25 cellular contexts compared by ENCODE assay signal in the genomic region with DNA sequence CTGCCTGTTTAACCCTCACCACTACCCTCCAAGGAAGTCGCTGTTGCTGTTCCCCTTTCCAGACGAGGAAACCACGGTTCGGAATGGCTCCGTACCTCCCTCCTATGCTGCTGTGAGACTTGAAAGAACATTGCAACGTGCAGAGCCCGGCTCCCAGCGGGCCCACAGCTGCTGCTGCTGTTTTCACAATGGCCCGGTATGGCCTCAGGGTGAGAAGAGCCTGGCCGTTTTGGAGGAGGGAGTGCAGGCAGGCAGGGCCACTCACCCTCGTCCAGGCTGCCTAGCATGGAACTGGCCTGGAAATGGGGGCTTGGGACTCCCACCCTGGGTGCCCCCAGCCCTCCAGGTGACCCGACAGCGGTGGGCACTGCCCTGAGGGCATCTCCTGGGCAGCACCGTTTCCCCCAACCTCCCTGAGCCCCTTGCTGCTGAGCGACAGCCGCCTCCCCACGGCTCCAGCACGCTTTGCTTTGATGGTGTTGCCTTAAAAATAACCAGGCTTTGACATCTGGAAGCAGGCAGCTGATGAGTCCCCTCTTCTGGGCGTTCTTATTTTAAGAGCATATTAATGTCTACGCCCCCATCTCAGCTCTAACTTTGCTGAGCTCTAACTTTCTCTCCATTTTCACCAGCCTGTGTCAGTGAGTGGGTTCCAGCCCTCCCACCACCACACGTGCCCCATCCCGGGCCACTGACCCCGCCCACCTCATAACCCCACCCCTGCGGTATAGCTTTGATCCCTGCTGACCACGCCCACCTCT.
DNase-seq lines count a peak whose midpoint lies in the region; ATAC-seq, FAIRE-seq and TF ChIP-seq lines count a peak whose summit lies in the region.
"Had no signal": no experiment of that assay in that cellular context is flagged by ENCODE, and none has a peak within 500 bp of the region (broad histone marks: within the 10 kb centered on the region; RNA-seq: fewer than 3 reads in every experiment).

No MANE protein-coding gene starts in this region.

- peaks cover 18 to 32% (median 25%) of the 10 kb centered on the region in 3 donors for H3K27me3 Mint-ChIP-seq in CD14-positive monocyte (ENCODE audit: low read depth in 3 of 3)

- CTCF ChIA-PET in HEK293T (lab: Yijun Ruan, JAX) (interaction anchor here (0.9 kb wide), 1 partner anchor 71 kb away, joined by 3 read pairs; no protein-coding TSS in a partner anchor), H1 (lab: Charles Lee; ENCODE audit: partially characterized antibody) (interaction anchor here (0.6 to 3.2 kb wide), 7 partner anchors 15 to 89 kb away, joined by 3 to 15 read pairs (median 3); no protein-coding TSS in a partner anchor), HepG2 (lab: Yijun Ruan, JAX; ENCODE audit: low intra/inter-chr PET ratio, low total read pairs) (no interaction called here)

- no peak for TF ChIP-seq RAD21 in H1 (IDR thresholded peaks at IDR 0.05 in 1 of 2, conservative IDR thresholded peaks at IDR 0.05 in 1 of 2; ENCODE audit: low read depth in 2 of 2, low read length in 2 of 2)
- TF ChIP-seq RAD21 in HepG2 (CRISPR knock-in tag; IDR thresholded peaks at IDR 0.05), result no peak

- H3K9me3 Mint-ChIP-seq in CD14-positive monocyte, result peaks cover 0 to 12% (median 5%) of the 10 kb centered on the region in 7 donors
- H3K9me3 Mint-ChIP-seq: activated T-helper 1 cell treated with anti-CD3 and anti-CD28 coated beads, Interleukin-12 subunit alpha, Interleukin-12 subunit beta, Interleukin-2, Interleukin-4 antibody, amounts not matched to agents 30 ng/mL and 10 ng/mL and 1 ng/mL, durations not matched to agents 14 hours and 24 hours and 36 hours; CD4-positive, alpha-beta memory T cell; dendritic cell treated with granulocyte-macrophage colony-stimulating factor and Interleukin-4, amounts not matched to agents 40 ng/mL and 50 ng/mL, for 4 days; T-cell had no signal

- H3K4me2 ChIP-seq in H1 (ENCODE audit: insufficient read depth in 1 of 2, low read depth in 2 of 2, low read length in 2 of 2) (peak overlapping the region; percentile 7 to 52; a peak in 2 of 4 replicates), HepG2 (ENCODE audit: low read depth, low read length) (peak overlapping the region; percentile 58)

- BruUV-seq in HepG2 (replicated peaks; lab: Mats Ljungman, UMichigan), result TSS peak; percentile 97

- H3K79me2 ChIP-seq in H1 (ENCODE audit: control insufficient read depth in 1 of 2, insufficient read depth in 2 of 2, low read length in 2 of 2) (no peaks in the 10 kb centered on the region), HepG2 (ENCODE audit: insufficient read depth, low read length) (no peaks in the 10 kb centered on the region)

- H3K56ac ChIP-seq in H1 (replicated peaks; ENCODE audit: insufficient read length, low read depth, low read length), result no peak overlapping the region

- H3K4me1 Mint-ChIP-seq in CD14-positive monocyte, result no peaks in the 10 kb centered on the region
- H3K4me1 Mint-ChIP-seq: T-cell had no signal

- no peak for FAIRE-seq in H1 (lab: Jason Lieb, UNC)
- no peak for FAIRE-seq in HepG2 (lab: Jason Lieb, UNC)
- FAIRE-seq: GM19239, keratinocyte, TTC549, urothelium cell line had no signal

- TF ChIP-seq EP300 in H1 (IDR thresholded peaks at IDR 0.05; ENCODE audit: borderline replicate concordance in 1 of 2, low read depth in 2 of 2, low read length in 2 of 2) (no peak), HepG2 (IDR thresholded peaks at IDR 0.05; ENCODE audit: low read depth in 2 of 2, low read length in 2 of 2) (no peak), HepG2 (CRISPR knock-in tag; IDR thresholded peaks at IDR 0.05; ENCODE audit: borderline replicate concordance) (no peak; the same call in 1 of the 2 replicates)

- H3K4me3 ChIP-seq in H1 (ENCODE audit: extremely low read depth in 1 of 4, insufficient read depth in 2 of 4, low read depth in 3 of 4, low read length in 4 of 4), result no peak overlapping the region
- peak overlapping the region in 2 of 3 experiments; percentile 28 to 36; a peak in 2 of 6 replicates for H3K4me3 ChIP-seq in HepG2 (replicated peaks in 1 of 3; ENCODE audit: insufficient read depth in 1 of 3, low read depth in 2 of 3, low read length in 3 of 3)
- H3K4me3 ChIP-seq: heart right ventricle, skin epidermis, suprapubic skin had no signal

- no peak overlapping the region for H2BK120ac ChIP-seq in H1 (replicated peaks; ENCODE audit: low read depth, low read length)

- H3K79me1 ChIP-seq in H1 (ENCODE audit: low read depth, low read length), result no peaks in the 10 kb centered on the region

- TF ChIP-seq POLR2A in H1 (IDR thresholded peaks at IDR 0.05; ENCODE audit: control extremely low read depth in 1 of 2, low read depth in 2 of 2, low read length in 2 of 2) (no peak), HepG2 (IDR thresholded peaks at IDR 0.05; ENCODE audit: insufficient read depth in 1 of 2, low read depth in 2 of 2, low read length in 2 of 2) (peak in 1 of 2 experiments; percentile 34; a peak in 1 of 4 replicates)

- no peaks in the 10 kb centered on the region for H3K36me3 ChIP-seq in H1 (ENCODE audit: control insufficient read depth in 2 of 4, insufficient read depth in 4 of 4, low read length in 3 of 4)
- no peaks in the 10 kb centered on the region for H3K36me3 ChIP-seq in HepG2 (replicated peaks in 1 of 2; ENCODE audit: control insufficient read depth in 1 of 2, insufficient read depth in 2 of 2, low read length in 2 of 2)
- H3K36me3 ChIP-seq: heart right ventricle, neutrophil, suprapubic skin had no signal

- no peak overlapping the region for H2AK5ac ChIP-seq in H1 (ENCODE audit: low read depth, low read length)

- DNase-seq in CD14-positive monocyte (ENCODE audit: low spot score), result no peak
- peak; percentile 48 for DNase-seq in HEK293T (ENCODE audit: extremely low spot score)
- DNase-seq in H1 (ENCODE audit: low read depth in 1 of 2, low spot score in 2 of 2), result no peak
- DNase-seq in HepG2 (ENCODE audit: low spot score), result no peak
- DNase-seq in NCI-H146 treated with DMSO at 0.1 percent for 48 hours (lab: John Stamatoyannopoulos, UW; ENCODE audit: unreplicated experiment), result no peak
- DNase-seq in NCI-H524 treated with DMSO at 0.1 percent for 48 hours (lab: John Stamatoyannopoulos, UW), result no peak
- DNase-seq: activated naive CD4-positive, alpha-beta T cell treated with anti-CD3 and anti-CD28 coated beads, Interleukin-2, amount 50 U/mL, for 16 hours; CD4-positive, alpha-beta memory T cell; heart right ventricle; mammary epithelial cell; NCI-H1436 treated with DMSO at 0.1 percent for 48 hours; NCI-H2171; NCI-H69; T-cell had no signal

- H3K14ac ChIP-seq in H1 (ENCODE audit: insufficient read length), result no peak overlapping the region

- ATAC-seq in HepG2, result peak; percentile 52
- ATAC-seq in GM18858 (IDR thresholded peaks at IDR 0.05; ENCODE audit: unreplicated experiment), result no peak
- ATAC-seq: heart right ventricle, T-cell had no signal

- peak overlapping the region; percentile 62; the same call in 1 of the 2 replicates for H2BK12ac ChIP-seq in H1 (ENCODE audit: low read depth, low read length)

- H3K18ac ChIP-seq in H1 (ENCODE audit: extremely low read depth, low read length), result no peak overlapping the region; the same call in 1 of the 2 replicates

- H2AFZ ChIP-seq in H1 (ENCODE audit: low read length), result 0 out of 2 replicates have a peak overlapping the region, but pooled peaks have one; percentile 28
- no peak overlapping the region for H2AFZ ChIP-seq in HepG2 (ENCODE audit: low read length)

- peak overlapping the region; percentile 92; the same call in 1 of the 2 replicates for H2BK15ac ChIP-seq in H1 (ENCODE audit: low read length)

- H3K9me3 ChIP-seq in H1 (ENCODE audit: insufficient read depth in 2 of 2, low read depth in 1 of 2, low read length in 1 of 2) (peaks cover 0 to 3% of the 10 kb centered on the region in 2 experiments; a peak in 2 of 4 replicates), HepG2 (ENCODE audit: low read length) (no peaks in the 10 kb centered on the region)
- H3K9me3 ChIP-seq: neutrophil, suprapubic skin had no signal

- H3K9ac ChIP-seq in H1 (replicated peaks in 1 of 4; ENCODE audit: extremely low read depth in 1 of 4, low read depth in 3 of 4, low read length in 3 of 4), result no peak overlapping the region
- peak overlapping the region; percentile 81 for H3K9ac ChIP-seq in HepG2 (ENCODE audit: insufficient read depth, low read depth, low read length)

- H4K91ac ChIP-seq in H1 (replicated peaks; ENCODE audit: insufficient read length, low read length), result peak overlapping the region; percentile 36

- H4K8ac ChIP-seq in H1 (ENCODE audit: extremely low read depth, insufficient read depth, low read length), result no peak overlapping the region

- no peak overlapping the region for H4K5ac ChIP-seq in H1 (ENCODE audit: insufficient read length, low read depth, low read length)

- H3K27ac Mint-ChIP-seq in CD14-positive monocyte, result no peak overlapping the region
- H3K27ac Mint-ChIP-seq: activated T-helper 1 cell treated with anti-CD3 and anti-CD28 coated beads, Interleukin-12 subunit alpha, Interleukin-12 subunit beta, Interleukin-2, Interleukin-4 antibody, amounts not matched to agents 30 ng/mL and 10 ng/mL and 1 ng/mL, durations not matched to agents 14 hours and 24 hours and 36 hours; dendritic cell treated with granulocyte-macrophage colony-stimulating factor and Interleukin-4, amounts not matched to agents 40 ng/mL and 50 ng/mL, for 4 days; T-cell had no signal

- H3K23me2 ChIP-seq in H1 (ENCODE audit: low read depth, low read length), result no peaks in the 10 kb centered on the region

- H3K4me3 Mint-ChIP-seq in CD14-positive monocyte, result peak overlapping the region; percentile 32 to 50
- H3K4me3 Mint-ChIP-seq: activated T-helper 1 cell treated with anti-CD3 and anti-CD28 coated beads, Interleukin-12 subunit alpha, Interleukin-12 subunit beta, Interleukin-2, Interleukin-4 antibody, amounts not matched to agents 30 ng/mL and 10 ng/mL and 1 ng/mL, durations not matched to agents 14 hours and 24 hours and 36 hours; CD4-positive, alpha-beta memory T cell; dendritic cell treated with granulocyte-macrophage colony-stimulating factor and Interleukin-4, amounts not matched to agents 40 ng/mL and 50 ng/mL, for 4 days; T-cell had no signal

- TF ChIP-seq CTCF in CD14-positive monocyte (IDR thresholded peaks at IDR 0.05) (no peak), H1 (IDR thresholded peaks at IDR 0.05; ENCODE audit: control extremely low read depth in 1 of 3, insufficient read depth in 1 of 3, low read depth in 1 of 3, low read length in 3 of 3) (no peak), HepG2 (CRISPR knock-in tag; IDR thresholded peaks at IDR 0.05) (no peak)

- H3K27ac ChIP-seq in H1 (ENCODE audit: low read depth, low read length), result no peak overlapping the region
- peak overlapping the region; percentile 95 for H3K27ac ChIP-seq in HepG2 (ENCODE audit: extremely low read length, insufficient read depth, low read length)
- H3K27ac ChIP-seq: heart right ventricle, HL-60, neutrophil, skin epidermis, suprapubic skin had no signal

- 59% methylated on average over 24 of the region's 25 CpGs; no CpG with 5 or more reads in 1 of the 2 experiments for WGBS in H1 (ENCODE audit: extremely low coverage in 1 of 2, insufficient coverage in 1 of 2, insufficient read length in 1 of 2, insufficient replicate concordance in 2 of 2, low coverage in 1 of 2, low lambda C conversion rate in 2 of 2, missing lambda C conversion rate in 1 of 2), 2 experiments
- 53% methylated on average over 17 of the region's 25 CpGs for WGBS in HepG2 (ENCODE audit: low lambda C conversion rate)

- H3K23ac ChIP-seq in H1 (ENCODE audit: insufficient read length), result no peak overlapping the region

- H3K27me3 ChIP-seq in H1 (replicated peaks in 1 of 4; ENCODE audit: control insufficient read depth in 3 of 4, extremely low read depth in 1 of 4, insufficient read depth in 3 of 4, low read length in 3 of 4) (peaks cover 0 to 3% (median 0%) of the 10 kb centered on the region in 4 experiments; a peak in 2 of 7 replicates), HepG2 (ENCODE audit: control insufficient read depth in 1 of 2, insufficient read depth in 2 of 2, low read length in 2 of 2) (no peaks in the 10 kb centered on the region)

- H2BK5ac ChIP-seq in H1 (ENCODE audit: low read depth, low read length), result no peak overlapping the region; the same call in 1 of the 2 replicates

- no peak overlapping the region for H3K4ac ChIP-seq in H1 (replicated peaks; ENCODE audit: insufficient read length, low read depth, low read length)

- H3K36me3 Mint-ChIP-seq in CD14-positive monocyte, result no peaks in the 10 kb centered on the region
- H3K36me3 Mint-ChIP-seq: CD4-positive, alpha-beta memory T cell; T-cell had no signal

- peak overlapping the region; percentile 95; the same call in 1 of the 2 replicates for H2BK20ac ChIP-seq in H1 (ENCODE audit: low read length)

- POLR2A ChIA-PET in HEK293T (lab: Yijun Ruan, JAX), result no interaction called here
- POLR2A ChIA-PET in H1 (lab: Charles Lee; ENCODE audit: partially characterized antibody), result interaction anchor here (1.0 to 1.2 kb wide), 3 partner anchors 9 to 108 kb away, joined by 3 to 4 read pairs (median 3); no protein-coding TSS in a partner anchor
- POLR2A ChIA-PET in HepG2 (lab: Yijun Ruan, JAX), result interaction anchor here (0.7 to 4.8 kb wide), 19 partner anchors 9 to 482 kb away, joined by 3 to 78 read pairs (median 4); no protein-coding TSS in a partner anchor

- H3K4me1 ChIP-seq in H1 (replicated peaks in 1 of 4; ENCODE audit: control insufficient read depth in 3 of 4, insufficient read depth in 4 of 4, low read length in 3 of 4) (peaks cover 0 to 30% (median 21%) of the 10 kb centered on the region in 4 experiments; a peak in 6 of 7 replicates), HepG2 (ENCODE audit: insufficient read depth, low read length) (peaks cover 86% of the 10 kb centered on the region)
- H3K4me1 ChIP-seq: heart right ventricle, suprapubic skin had no signal

- in situ Hi-C loops in HepG2 (cut with HindIII; ENCODE audit: extremely low pct_ligation_motif_present, low pct_unique_long_range_greater_than_20kb), result loop anchor here (5.0 kb wide), 1 partner anchor 54 kb away; no protein-coding TSS in a partner anchor

- intact Hi-C loops in CD14-positive monocyte (cut with micrococcal nuclease), result no loop called here
- intact Hi-C loops in HepG2 (cut with micrococcal nuclease; ENCODE audit: unreplicated experiment), result loop anchor here (2.0 kb wide), 2 partner anchors 13 to 55 kb away; no protein-coding TSS in a partner anchor

- H4K20me1 ChIP-seq in H1 (replicated peaks in 1 of 2; ENCODE audit: control insufficient read depth in 1 of 2, insufficient read depth in 2 of 2, low read length in 2 of 2), result no peaks in the 10 kb centered on the region
- no peaks in the 10 kb centered on the region for H4K20me1 ChIP-seq in HepG2 (ENCODE audit: insufficient read depth, low read length)

Comparison
In these comparisons a context has a peak if more than half of its experiments do, and no peak if none do; other contexts are left out.
1. H3K4me3 ChIP-seq: peak in HepG2 (2 of 3); none in H1 (0 of 4).